In genomic region chr2:86037141-86037794, GRCh38 we compare ENCODE assay signal across 1 cellular context.
TF ChIP-seq lines count a peak whose summit lies in the region.

No MANE protein-coding gene starts in this region.

TF ChIP-seq in K562, 482 proteins besides CTCF, POLR2A, EP300 and RAD21 (continued from another document):
- TF ChIP-seq CBFA2T3 (IDR thresholded peaks at IDR 0.05) (0 out of 2 replicates have a peak, but pooled peaks have one; percentile 12), ZBTB9 (CRISPR knock-in tag; IDR thresholded peaks at IDR 0.05) (peak; percentile 78; the same call in 1 of the 2 replicates), MED1 (CRISPR knock-in tag; IDR thresholded peaks at IDR 0.05; ENCODE audit: borderline replicate concordance) (no peak), PATZ1 (CRISPR knock-in tag; IDR thresholded peaks at IDR 0.05; ENCODE audit: borderline replicate concordance) (no peak), RBM14 (IDR thresholded peaks at IDR 0.05; ENCODE audit: borderline replicate concordance, insufficient read depth, low read depth, low read length) (no peak), TEAD2 (tag; IDR thresholded peaks at IDR 0.05) (no peak), ESRRB (CRISPR knock-in tag; IDR thresholded peaks at IDR 0.05; ENCODE audit: borderline replicate concordance) (no peak), SIRT6 (IDR thresholded peaks at IDR 0.05; ENCODE audit: low read depth, low read length) (no peak), TCF3 (CRISPR knock-in tag; IDR thresholded peaks at IDR 0.05) (peak; percentile 46; the same call in 1 of the 2 replicates), MAZ (CRISPR knock-in tag; conservative IDR thresholded peaks at IDR 0.05 in 1 of 2, IDR thresholded peaks at IDR 0.05 in 1 of 2) (0 out of 4 replicates have a peak, but pooled peaks of 1 of the 2 experiments have one; percentile 27), PCBP1 (IDR thresholded peaks at IDR 0.05; ENCODE audit: low read depth, low read length, poor library complexity, severe bottlenecking) (no peak), ZBTB17 (CRISPR knock-in tag; IDR thresholded peaks at IDR 0.05) (peak; percentile 68; the same call in 1 of the 2 replicates)
